Comparison of ENCODE assay signal across 9 cellular contexts in genomic region chr10:112981553-112981952, GRCh38. TPM values are rescaled to one million over a fixed set of nuclear protein-coding genes. Genes with fewer than 3 reads are reported as not detected.
DNase-seq lines count a peak whose midpoint lies in the region; ATAC-seq and TF ChIP-seq lines count a peak whose summit lies in the region.
"Had no signal": no experiment of that assay in that cellular context is flagged by ENCODE, and none has a peak within 500 bp of the region (broad histone marks: within the 10 kb centered on the region; RNA-seq: fewer than 3 reads in every experiment).

No MANE protein-coding gene starts in this region.

- H3K4me3 ChIP-seq in Caco-2 (ENCODE audit: low read depth, low read length), result no peak overlapping the region
- H3K4me3 ChIP-seq in ovary, result no peak overlapping the region
- H3K4me3 ChIP-seq in prostate gland, result no peak overlapping the region

- H3K27me3 ChIP-seq in Caco-2 (replicated peaks; ENCODE audit: control insufficient read depth, insufficient read depth, low read length) (no peaks in the 10 kb centered on the region), ovary (no peaks in the 10 kb centered on the region), prostate gland (replicated peaks; ENCODE audit: insufficient read depth) (no peaks in the 10 kb centered on the region)

- TF ChIP-seq POLR2A in ovary (IDR thresholded peaks at IDR 0.05) (no peak), prostate gland (IDR thresholded peaks at IDR 0.05) (no peak)

- no peak overlapping the region for H3K4me3 Mint-ChIP-seq in Caco-2 (ENCODE audit: unreplicated experiment)

- H3K36me3 ChIP-seq in Caco-2 (ENCODE audit: control insufficient read depth, insufficient read depth, low read length) (no peaks in the 10 kb centered on the region; the same call in none of the 2 replicates), ovary (no peaks in the 10 kb centered on the region), prostate gland (no peaks in the 10 kb centered on the region)

- peaks cover 41% of the 10 kb centered on the region for H3K36me3 Mint-ChIP-seq in Caco-2 (ENCODE audit: insufficient read depth, unreplicated experiment)

- no peaks in the 10 kb centered on the region for H3K27me3 Mint-ChIP-seq in Caco-2 (ENCODE audit: insufficient read depth, unreplicated experiment)

- no peak overlapping the region for H3K27ac ChIP-seq in ovary
- no peak overlapping the region for H3K27ac ChIP-seq in prostate gland

- DNase-seq in KBM-7 (peak; percentile 82), germinal center (ENCODE audit: low spot score) (peak; percentile 68), LoVo (ENCODE audit: low spot score) (no peak), Caco-2 (no peak), ovary (no peak), prostate gland (ENCODE audit: low spot score) (no peak)
- DNase-seq: IMR-90 had no signal

- TF ChIP-seq CTCF in Caco-2 (IDR thresholded peaks at IDR 0.05; ENCODE audit: insufficient read depth in 1 of 2, low read depth in 1 of 2, low read length in 1 of 2, severe bottlenecking in 1 of 2, unreplicated experiment in 1 of 2), result no peak
- TF ChIP-seq CTCF in ovary (IDR thresholded peaks at IDR 0.05), result no peak
- no peak for TF ChIP-seq CTCF in prostate gland (IDR thresholded peaks at IDR 0.05)

- POLR2A ChIA-PET in Caco-2 (lab: Charles Lee), result no interaction called here

- no TSS peak for BruUV-seq in Caco-2 (replicated peaks; lab: Mats Ljungman, UMichigan)

- TF ChIP-seq EP300 in ovary (IDR thresholded peaks at IDR 0.05), result no peak

- 87 to 92% (median 87%) methylated on average over 7 of the region's 7 CpGs for WGBS in ovary, 3 donors
- 64% methylated on average over 7 of the region's 7 CpGs for WGBS in prostate gland

- H3K9me3 Mint-ChIP-seq in Caco-2 (ENCODE audit: unreplicated experiment), result no peaks in the 10 kb centered on the region

- in situ Hi-C loops in KBM-7 (cut with MboI; ENCODE audit: low pct_unique_long_range_greater_than_20kb, low sequenced_read_pairs), result no loop called here

- no peak overlapping the region for H3K27ac Mint-ChIP-seq in Caco-2 (ENCODE audit: unreplicated experiment)

- CTCF ChIA-PET in Caco-2 (lab: Charles Lee), result no interaction called here

- ATAC-seq in GM18498 (IDR thresholded peaks at IDR 0.05; ENCODE audit: unreplicated experiment) (peak; percentile 97), GM21576 (IDR thresholded peaks at IDR 0.05; ENCODE audit: unreplicated experiment) (peak; percentile 97)

- no peaks in the 10 kb centered on the region for H3K4me1 ChIP-seq in Caco-2
- H3K4me1 ChIP-seq in ovary (ENCODE audit: insufficient read depth), result peaks cover 16% of the 10 kb centered on the region
- H3K4me1 ChIP-seq in prostate gland (replicated peaks), result no peaks in the 10 kb centered on the region

- H3K4me1 Mint-ChIP-seq in Caco-2 (ENCODE audit: low read depth, unreplicated experiment), result peaks cover 6% of the 10 kb centered on the region

- H3K9me3 ChIP-seq in Caco-2 (no peaks in the 10 kb centered on the region), ovary (no peaks in the 10 kb centered on the region), prostate gland (no peaks in the 10 kb centered on the region)

- intact Hi-C loops in Caco-2 (cut with micrococcal nuclease; ENCODE audit: unreplicated experiment) (no loop called here), ovary (cut with DNase I) (no loop called here), prostate gland (cut with DNase I) (no loop called here)

RNA-seq across cellular contexts. Expression of gene TCF7L2, which starts 31.5 kb away (rescaled TPM):
- total RNA-seq in Caco-2 (2022) (45.4 and 50.9 TPM in 2 replicates), ovary (10 to 100 TPM; 21.1 to 39.2 (median 34.5) TPM), prostate gland (10 to 100 TPM in 1 of 2 donors, 1 to 10 TPM in 1; 9.8 to 29.8 TPM)
- 10 to 100 TPM; 29.1 to 41.7 TPM for polyA plus RNA-seq in ovary

Comparison
In these comparisons a context has a peak if more than half of its experiments do, and no peak if none do; other contexts are left out.
1. DNase-seq: peak in KBM-7 (single experiment) and germinal center (single experiment); none in LoVo (single experiment), Caco-2 (0 of 2), ovary (0 of 5) and prostate gland (single experiment).